Comparison of ENCODE assay signal across 1 cellular context in genomic region chr6:146857180-146857959, GRCh38.
TF ChIP-seq lines count a peak whose summit lies in the region.

No MANE protein-coding gene starts in this region.

TF ChIP-seq in H1, 55 proteins besides CTCF, POLR2A, EP300 and RAD21 (continued from another document):
- TF ChIP-seq CHD7 (IDR thresholded peaks at IDR 0.05; ENCODE audit: insufficient replicate concordance, low read length), result no peak
- peak; percentile 82; the same call in 1 of the 2 replicates for TF ChIP-seq KDM1A (IDR thresholded peaks at IDR 0.05; ENCODE audit: borderline replicate concordance, low read length)
- peak; percentile 76 for TF ChIP-seq YY1 (IDR thresholded peaks at IDR 0.05; ENCODE audit: low read depth, low read length)
- peak; percentile 44 for TF ChIP-seq CTBP2 (IDR thresholded peaks at IDR 0.05; ENCODE audit: borderline replicate concordance, insufficient read depth, insufficient read length, low read length)
- TF ChIP-seq MAFK (IDR thresholded peaks at IDR 0.05; ENCODE audit: low read depth, low read length), result peak; percentile 42; the same call in 1 of the 2 replicates
- peak; percentile 57 for TF ChIP-seq KDM4A (IDR thresholded peaks at IDR 0.05; ENCODE audit: low read depth, low read length, severe bottlenecking)
- TF ChIP-seq MAX (IDR thresholded peaks at IDR 0.05), result peak; percentile 44
- 0 out of 2 replicates have a peak, but pooled peaks have one; percentile 40 for TF ChIP-seq RBBP5 (IDR thresholded peaks at IDR 0.05; ENCODE audit: borderline replicate concordance, low read depth, low read length)
- TF ChIP-seq CBX8 (IDR thresholded peaks at IDR 0.05; ENCODE audit: borderline replicate concordance, low read depth, low read length), result no peak
- peak; percentile 15; the same call in 1 of the 2 replicates for TF ChIP-seq NRF1 (IDR thresholded peaks at IDR 0.05; ENCODE audit: low read depth, low read length)
- TF ChIP-seq BACH1 (IDR thresholded peaks at IDR 0.05; ENCODE audit: low read length), result peak; percentile 34; the same call in 1 of the 2 replicates
- peak; percentile 84 for TF ChIP-seq CREB1 (IDR thresholded peaks at IDR 0.05)
- no peak for TF ChIP-seq RFX5 (IDR thresholded peaks at IDR 0.05; ENCODE audit: borderline replicate concordance, low read depth, low read length)
- no peak for TF ChIP-seq ATF3 (IDR thresholded peaks at IDR 0.05; ENCODE audit: insufficient read depth, low read depth, low read length)
- TF ChIP-seq CEBPB (IDR thresholded peaks at IDR 0.05; ENCODE audit: low read depth, low read length), result peak; percentile 99
- TF ChIP-seq, protein P1, sequence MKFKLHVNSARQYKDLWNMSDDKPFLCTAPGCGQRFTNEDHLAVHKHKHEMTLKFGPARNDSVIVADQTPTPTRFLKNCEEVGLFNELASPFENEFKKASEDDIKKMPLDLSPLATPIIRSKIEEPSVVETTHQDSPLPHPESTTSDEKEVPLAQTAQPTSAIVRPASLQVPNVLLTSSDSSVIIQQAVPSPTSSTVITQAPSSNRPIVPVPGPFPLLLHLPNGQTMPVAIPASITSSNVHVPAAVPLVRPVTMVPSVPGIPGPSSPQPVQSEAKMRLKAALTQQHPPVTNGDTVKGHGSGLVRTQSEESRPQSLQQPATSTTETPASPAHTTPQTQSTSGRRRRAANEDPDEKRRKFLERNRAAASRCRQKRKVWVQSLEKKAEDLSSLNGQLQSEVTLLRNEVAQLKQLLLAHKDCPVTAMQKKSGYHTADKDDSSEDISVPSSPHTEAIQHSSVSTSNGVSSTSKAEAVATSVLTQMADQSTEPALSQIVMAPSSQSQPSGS (IDR thresholded peaks at IDR 0.05; ENCODE audit: low read length), result no peak
- TF ChIP-seq JUND (IDR thresholded peaks at IDR 0.05; ENCODE audit: low read length), result peak; percentile 60; the same call in 1 of the 2 replicates
- peak; percentile 68 for TF ChIP-seq ASH2L (IDR thresholded peaks at IDR 0.05; ENCODE audit: low read length)
